26 cellular contexts compared by ENCODE assay signal in the genomic region with DNA sequence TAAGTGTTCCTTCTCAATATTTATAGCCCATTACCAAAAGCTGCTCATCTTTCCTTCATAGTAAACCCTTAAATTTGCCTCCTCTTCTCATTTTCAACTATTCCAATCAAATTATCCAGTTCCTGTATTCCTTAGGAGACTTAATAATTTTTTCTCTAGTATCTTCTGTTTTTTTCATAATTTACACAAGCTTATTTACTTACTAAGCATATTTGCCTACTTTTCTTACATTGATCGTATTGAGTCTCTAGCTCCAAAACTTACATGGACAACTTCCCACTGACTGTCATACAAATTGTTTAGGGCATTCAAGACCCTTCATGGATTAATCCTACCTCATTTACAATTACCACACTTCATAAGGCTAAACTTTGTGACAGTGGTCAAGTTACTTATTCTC.
"Had no signal": no experiment of that assay in that cellular context is flagged by ENCODE, and none has a peak within 500 bp of the region (broad histone marks: within the 10 kb centered on the region; RNA-seq: fewer than 3 reads in every experiment).

No MANE protein-coding gene starts in this region.

- ATAC-seq: activated CD8-positive, alpha-beta T cell treated with anti-CD3 and anti-CD28 coated beads for 36 hours; activated naive CD4-positive, alpha-beta T cell treated with anti-CD3 and anti-CD28 coated beads, Interleukin-2, amount 50 U/mL, for 72 hours; activated naive CD8-positive, alpha-beta T cell treated with anti-CD3 and anti-CD28 coated beads, Interleukin-2, amount 50 U/mL, for 24 hours; Panc1; Right ventricle myocardium inferior had no signal

- H3K27ac ChIP-seq: brain microvascular endothelial cell, cardiac muscle cell, SK-N-MC, VCaP had no signal

- H3K27me3 Mint-ChIP-seq: activated CD8-positive, alpha-beta T cell treated with anti-CD3 and anti-CD28 coated beads for 36 hours; activated naive CD8-positive, alpha-beta T cell treated with anti-CD3 and anti-CD28 coated beads, Interleukin-2, amount 50 U/mL, for 24 hours had no signal

- H3K27me3 ChIP-seq: brain microvascular endothelial cell, cardiac muscle cell had no signal

- H3K27ac Mint-ChIP-seq: activated CD8-positive, alpha-beta T cell treated with anti-CD3 and anti-CD28 coated beads for 36 hours; activated naive CD4-positive, alpha-beta T cell treated with anti-CD3 and anti-CD28 coated beads, Interleukin-2, amount 50 U/mL, for 72 hours; activated naive CD8-positive, alpha-beta T cell treated with anti-CD3 and anti-CD28 coated beads, Interleukin-2, amount 50 U/mL, for 24 hours had no signal

- H3K4me3 Mint-ChIP-seq: activated naive CD8-positive, alpha-beta T cell treated with anti-CD3 and anti-CD28 coated beads, Interleukin-2, amount 50 U/mL, for 24 hours had no signal

- DNase-seq: activated CD4-positive, alpha-beta T cell treated with anti-CD3 and anti-CD28 coated beads for 4 hours; activated CD8-positive, alpha-beta memory T cell treated with anti-CD3 and anti-CD28 coated beads, Interleukin-2, amount 50 U/mL, for 48 hours; activated CD8-positive, alpha-beta T cell treated with anti-CD3 and anti-CD28 coated beads for 36 hours; activated effector memory CD4-positive, alpha-beta T cell treated with Interleukin-2 at 50 U/mL for 16 hours; activated naive CD4-positive, alpha-beta T cell treated with Interleukin-2 at 50 U/mL for 16 hours; activated naive CD8-positive, alpha-beta T cell treated with anti-CD3 and anti-CD28 coated beads, Interleukin-2, amount 50 U/mL, for 24 hours; activated T-cell treated with anti-CD3 and anti-CD28 coated beads, Interleukin-2, amount 50 U/mL, for 1 hour; amygdala; brain microvascular endothelial cell; cerebellar nuclear complex; NCI-H146; NCI-H187 treated with DMSO at 0.1 percent for 48 hours; NCI-H2081 treated with DMSO at 0.1 percent for 48 hours; NCI-H446; NCI-H524 treated with DMSO at 0.1 percent for 48 hours; NCI-H774; RPMI8226; T-helper 1 cell had no signal

- H3K4me3 ChIP-seq: cardiac muscle cell, SK-N-MC had no signal

- H3K36me3 ChIP-seq: cardiac muscle cell had no signal

- H3K9me3 Mint-ChIP-seq: activated naive CD4-positive, alpha-beta T cell treated with anti-CD3 and anti-CD28 coated beads, Interleukin-2, amount 50 U/mL, for 72 hours; activated naive CD8-positive, alpha-beta T cell treated with anti-CD3 and anti-CD28 coated beads, Interleukin-2, amount 50 U/mL, for 24 hours had no signal

- FAIRE-seq: astrocyte, colon had no signal
